ENCODE assay signal across 22 cellular contexts in genomic region chr2:15160602-15161001, GRCh38.
"Had no signal": no experiment of that assay in that cellular context is flagged by ENCODE, and none has a peak within 500 bp of the region (broad histone marks: within the 10 kb centered on the region; RNA-seq: fewer than 3 reads in every experiment).

No MANE protein-coding gene starts in this region.

- H3K36me3 ChIP-seq: MG63 had no signal

- H3K27me3 ChIP-seq: MG63 had no signal

- DNase-seq: activated CD4-positive, alpha-beta memory T cell treated with anti-CD3 and anti-CD28 coated beads for 36 hours; activated CD4-positive, alpha-beta T cell treated with anti-CD3 and anti-CD28 coated beads, Interleukin-2, amount 10 ng/mL, durations not matched to agents 7 days and 5 days; activated CD4-positive, CD25-positive, alpha-beta regulatory T cell; activated CD8-positive, alpha-beta memory T cell treated with anti-CD3 and anti-CD28 coated beads for 24 hours; activated gamma-delta T cell; activated naive CD4-positive, alpha-beta T cell treated with anti-CD3 and anti-CD28 coated beads for 36 hours; activated T-cell treated with anti-CD3 and anti-CD28 coated beads, Interleukin-2, amount 50 U/mL, for 48 hours; amygdala; MG63; MV-4-11; NCI-H1092 treated with DMSO at 0.1 percent for 48 hours; NCI-H1417 treated with DMSO at 0.1 percent for 48 hours; NCI-H1694 treated with DMSO at 0.1 percent for 48 hours; NCI-H2081 treated with DMSO at 0.1 percent for 48 hours; NCI-H446; NCI-H748 treated with DMSO at 0.1 percent for 48 hours; T-helper 1 cell had no signal

- H3K27ac ChIP-seq: SK-N-MC, VCaP had no signal

- H3K9me3 ChIP-seq: MG63 had no signal

- H3K27me3 Mint-ChIP-seq: activated naive CD8-positive, alpha-beta T cell; activated T-helper 17 cell treated with anti-CD3 and anti-CD28 coated beads, Interleukin-2, amount 50 U/mL, for 72 hours; brain had no signal

- H3K4me3 ChIP-seq: MG63, SK-N-MC had no signal

- H3K4me1 Mint-ChIP-seq: activated T-helper 17 cell treated with anti-CD3 and anti-CD28 coated beads, Interleukin-2, amount 50 U/mL, for 72 hours had no signal

- H3K27ac Mint-ChIP-seq: activated CD4-positive, alpha-beta memory T cell treated with anti-CD3 and anti-CD28 coated beads for 36 hours; activated CD4-positive, alpha-beta T cell treated with anti-CD3 and anti-CD28 coated beads, Interleukin-2, amount 10 ng/mL, durations not matched to agents 7 days and 5 days; activated naive CD4-positive, alpha-beta T cell treated with anti-CD3 and anti-CD28 coated beads for 36 hours; activated T-helper 17 cell treated with anti-CD3 and anti-CD28 coated beads, Interleukin-2, amount 50 U/mL, for 72 hours had no signal

- ATAC-seq: activated T-helper 17 cell treated with anti-CD3 and anti-CD28 coated beads, Interleukin-2, amount 50 U/mL, for 72 hours had no signal

- H3K4me3 Mint-ChIP-seq: activated CD4-positive, alpha-beta memory T cell treated with anti-CD3 and anti-CD28 coated beads for 36 hours; activated CD4-positive, alpha-beta T cell treated with anti-CD3 and anti-CD28 coated beads, Interleukin-2, amount 10 ng/mL, durations not matched to agents 7 days and 5 days; activated naive CD4-positive, alpha-beta T cell treated with anti-CD3 and anti-CD28 coated beads for 36 hours; activated naive CD8-positive, alpha-beta T cell; activated T-helper 17 cell treated with anti-CD3 and anti-CD28 coated beads, Interleukin-2, amount 50 U/mL, for 72 hours; brain had no signal

- H3K9me3 Mint-ChIP-seq: activated CD4-positive, alpha-beta memory T cell treated with anti-CD3 and anti-CD28 coated beads for 36 hours; activated CD4-positive, alpha-beta T cell treated with anti-CD3 and anti-CD28 coated beads, Interleukin-2, amount 10 ng/mL, durations not matched to agents 7 days and 5 days; activated naive CD4-positive, alpha-beta T cell treated with anti-CD3 and anti-CD28 coated beads for 36 hours; activated T-helper 17 cell treated with anti-CD3 and anti-CD28 coated beads, Interleukin-2, amount 50 U/mL, for 72 hours; brain had no signal

- H3K36me3 Mint-ChIP-seq: activated CD4-positive, alpha-beta memory T cell treated with anti-CD3 and anti-CD28 coated beads for 36 hours; activated naive CD8-positive, alpha-beta T cell; brain had no signal
